ENCODE assay signal across 10 cellular contexts in the genomic region with DNA sequence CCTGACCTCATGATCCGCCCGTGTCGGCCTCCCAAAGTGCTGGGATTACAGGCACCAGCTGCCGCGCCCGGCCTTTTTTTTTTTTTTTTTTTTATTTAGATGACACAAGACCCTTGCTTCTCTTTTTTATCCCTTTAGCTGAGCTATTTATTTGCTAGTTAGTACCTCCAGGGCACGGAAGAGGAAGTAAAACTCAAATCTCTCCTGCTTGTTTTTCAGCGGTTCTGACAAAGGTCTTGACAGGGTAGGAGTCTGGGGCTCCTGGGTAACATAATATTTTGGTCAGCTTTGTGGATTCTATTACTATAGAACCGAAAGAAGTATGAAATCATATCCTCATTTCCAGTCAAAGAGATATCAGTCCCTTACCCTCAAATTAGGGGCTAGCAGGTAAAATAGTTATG. TPM values are rescaled to one million over a fixed set of nuclear protein-coding genes. Genes with fewer than 3 reads are reported as not detected.
A peak's percentile ranks its signal among the peaks of the same experiment; 100 is the strongest.
DNase-seq lines count a peak whose midpoint lies in the region; ATAC-seq and TF ChIP-seq lines count a peak whose summit lies in the region.
"Had no signal": no experiment of that assay in that cellular context is flagged by ENCODE, and none has a peak within 500 bp of the region (broad histone marks: within the 10 kb centered on the region; RNA-seq: fewer than 3 reads in every experiment).

No MANE protein-coding gene starts in this region.

- in situ Hi-C loops in gastrocnemius medialis (cut with MboI; ENCODE audit: low sequenced_read_pairs in 4 of 4), result no loop called here

- H3K9ac ChIP-seq in SU-DHL-6 (ENCODE audit: low read length), result no peak overlapping the region

- H3K36me3 Mint-ChIP-seq in CD14-positive monocyte (peaks cover 50 to 59% of the 10 kb centered on the region in 2 donors), immature natural killer cell (no peaks in the 10 kb centered on the region)
- H3K36me3 Mint-ChIP-seq: CD4-positive, alpha-beta memory T cell had no signal

- H3K9me3 Mint-ChIP-seq in CD14-positive monocyte, result peaks cover 0 to 4% (median 0%) of the 10 kb centered on the region in 7 donors
- no peaks in the 10 kb centered on the region for H3K9me3 Mint-ChIP-seq in immature natural killer cell
- H3K9me3 Mint-ChIP-seq: CD4-positive, alpha-beta memory T cell had no signal

- ATAC-seq in GM19372 (IDR thresholded peaks at IDR 0.05; ENCODE audit: low read depth, unreplicated experiment) (peak; percentile 91), HG03097 (IDR thresholded peaks at IDR 0.05; ENCODE audit: low FRiP score, unreplicated experiment) (peak; percentile 67), gastrocnemius medialis (no peak)

- TF ChIP-seq CTCF in CD14-positive monocyte (IDR thresholded peaks at IDR 0.05) (no peak), SU-DHL-6 (IDR thresholded peaks at IDR 0.05; ENCODE audit: insufficient read depth, low read length, poor library complexity, severe bottlenecking) (no peak), tibial artery (IDR thresholded peaks at IDR 0.05) (no peak), gastrocnemius medialis (IDR thresholded peaks at IDR 0.05 in 4 of 5, conservative IDR thresholded peaks at IDR 0.05 in 1 of 5) (no peak)

- no peaks in the 10 kb centered on the region for H3K4me1 ChIP-seq in tibial artery
- no peaks in the 10 kb centered on the region for H3K4me1 ChIP-seq in gastrocnemius medialis

- H3K27ac Mint-ChIP-seq in CD14-positive monocyte, result peak overlapping the region; percentile 72 to 89 (median 87)
- H3K27ac Mint-ChIP-seq in immature natural killer cell, result no peak overlapping the region
- H3K27ac Mint-ChIP-seq: CD4-positive, alpha-beta memory T cell had no signal

- H3K9me2 ChIP-seq in SU-DHL-6 (replicated peaks; ENCODE audit: insufficient read depth, low read length), result no peaks in the 10 kb centered on the region

- TF ChIP-seq POLR2A in gastrocnemius medialis (IDR thresholded peaks at IDR 0.05), result no peak

- H3K4me3 Mint-ChIP-seq in CD14-positive monocyte, result no peak overlapping the region
- no peak overlapping the region for H3K4me3 Mint-ChIP-seq in immature natural killer cell
- H3K4me3 Mint-ChIP-seq: CD4-positive, alpha-beta memory T cell had no signal

- no peaks in the 10 kb centered on the region for H4K20me1 ChIP-seq in SU-DHL-6 (ENCODE audit: low read depth, low read length)

- H3K27me3 ChIP-seq in SU-DHL-6 (ENCODE audit: low read length) (no peaks in the 10 kb centered on the region), tibial artery (no peaks in the 10 kb centered on the region), gastrocnemius medialis (no peaks in the 10 kb centered on the region)

- intact Hi-C loops in CD14-positive monocyte (cut with micrococcal nuclease) (loop anchor here (5.0 kb wide), 2 partner anchors 36 to 46 kb away; a partner anchor contains a TSS), tibial artery (cut with DNase I; ENCODE audit: low total_unique reads) (no loop called here), gastrocnemius medialis (cut with DNase I; ENCODE audit: low total_unique reads) (no loop called here)

- H3K27ac ChIP-seq in SU-DHL-6 (ENCODE audit: low read depth, low read length) (peak overlapping the region; percentile 22; the same call in 1 of the 2 replicates), tibial artery (no peak overlapping the region), gastrocnemius medialis (no peak overlapping the region)
- H3K27ac ChIP-seq: thoracic aorta had no signal

- H3F3A ChIP-seq in SU-DHL-6 (ENCODE audit: insufficient read depth), result peaks cover 5% of the 10 kb centered on the region; the same call in 1 of the 2 replicates

- DNase-seq in CD14-positive monocyte (ENCODE audit: low spot score) (peak; percentile 52), islet precursor cell (no peak), tibial artery (no peak), gastrocnemius medialis (no peak), immature natural killer cell (no peak)
- DNase-seq: CD4-positive, alpha-beta memory T cell had no signal

- H3K4me1 Mint-ChIP-seq in CD14-positive monocyte, result peaks cover 45% of the 10 kb centered on the region
- peaks cover 8 to 10% of the 10 kb centered on the region in 2 donors for H3K4me1 Mint-ChIP-seq in immature natural killer cell

- no peaks in the 10 kb centered on the region for H3K36me3 ChIP-seq in SU-DHL-6 (ENCODE audit: low read length)
- peaks cover 9 to 15% (median 13%) of the 10 kb centered on the region in 3 donors for H3K36me3 ChIP-seq in tibial artery
- no peaks in the 10 kb centered on the region for H3K36me3 ChIP-seq in gastrocnemius medialis
- H3K36me3 ChIP-seq: thoracic aorta had no signal

- H3K9me3 ChIP-seq in SU-DHL-6 (ENCODE audit: insufficient read depth, low read length), result no peaks in the 10 kb centered on the region
- no peaks in the 10 kb centered on the region for H3K9me3 ChIP-seq in tibial artery
- H3K9me3 ChIP-seq in gastrocnemius medialis, result no peaks in the 10 kb centered on the region
- H3K9me3 ChIP-seq: thoracic aorta had no signal

- peak overlapping the region; percentile 73 for H2AFZ ChIP-seq in SU-DHL-6 (ENCODE audit: low read depth, low read length, severe bottlenecking)

- peak overlapping the region; percentile 36 for H3K4me2 ChIP-seq in SU-DHL-6 (ENCODE audit: low read depth, low read length, poor library complexity, severe bottlenecking)

- no peaks in the 10 kb centered on the region for H3K79me2 ChIP-seq in SU-DHL-6 (ENCODE audit: insufficient read depth, low read length)

- no peak overlapping the region for H3K4me3 ChIP-seq in SU-DHL-6 (ENCODE audit: insufficient read depth, low read length, poor library complexity, severe bottlenecking)
- H3K4me3 ChIP-seq in tibial artery, result no peak overlapping the region
- H3K4me3 ChIP-seq in gastrocnemius medialis, result no peak overlapping the region
- H3K4me3 ChIP-seq: thoracic aorta had no signal

- H3K27me3 Mint-ChIP-seq in CD14-positive monocyte (ENCODE audit: low read depth in 3 of 3), result peaks cover 7 to 21% (median 14%) of the 10 kb centered on the region in 3 donors
- H3K27me3 Mint-ChIP-seq in immature natural killer cell (ENCODE audit: low read depth in 3 of 3), result peaks cover 7 to 29% (median 8%) of the 10 kb centered on the region in 3 donors

RNA-seq across cellular contexts. Expression of a gene that starts 44.0 kb away (rescaled TPM):
- 1 to 10 TPM in 1 of 2 donors, under 1 TPM in 1; 0.07 to 1.2 TPM for polyA plus RNA-seq in CD14-positive monocyte
- total RNA-seq in gastrocnemius medialis, result 10 to 100 TPM; 19.0 to 31.6 (median 21.3) TPM
- 1 to 10 TPM in 1 of 3 donors, under 1 TPM in 1, not detected in 1; 0.26 to 2.0 TPM for polyA plus RNA-seq in immature natural killer cell
- polyA plus RNA-seq: CD4-positive, alpha-beta memory T cell had no signal

Comparison
In these comparisons a context has a peak if more than half of its experiments do, and no peak if none do; other contexts are left out.
1. H3K27ac Mint-ChIP-seq: peak in CD14-positive monocyte (7 of 7); none in immature natural killer cell (0 of 6).
2. ATAC-seq: peak in GM19372 (single experiment) and HG03097 (single experiment); none in gastrocnemius medialis (0 of 2).
3. intact Hi-C loops: an anchor here in CD14-positive monocyte (5.0 kb wide); none called in tibial artery and gastrocnemius medialis.